ENCODE assay signal across 26 cellular contexts in genomic region chr10:127307338-127307737, GRCh38.
"Had no signal": no experiment of that assay in that cellular context is flagged by ENCODE, and none has a peak within 500 bp of the region (broad histone marks: within the 10 kb centered on the region; RNA-seq: fewer than 3 reads in every experiment).

No MANE protein-coding gene starts in this region.

- H3K4me1 Mint-ChIP-seq: naive thymus-derived CD4-positive, alpha-beta T cell; stimulated activated memory B cell treated with anti-CD40 and anti-IgM and Interleukin-4, amounts not matched to agents 10 μg/mL and 1 μg/mL and 100 μg/mL, for 72 hours had no signal

- H3K4me1 ChIP-seq: right atrium auricular region, right lobe of liver, tibial nerve, uterus had no signal

- H3K9me3 ChIP-seq: left ventricle myocardium inferior, mucosa of descending colon, neutrophil, ovary, right atrium auricular region, right lobe of liver, tibial nerve, uterus had no signal

- H3K27ac ChIP-seq: left ventricle myocardium inferior, neutrophil, ovary, right atrium auricular region, right lobe of liver, tibial nerve, uterus had no signal

- H3K27me3 Mint-ChIP-seq: progenitor cell of endocrine pancreas; stimulated activated memory B cell treated with anti-CD40 and anti-IgM and Interleukin-4, amounts not matched to agents 10 μg/mL and 1 μg/mL and 100 μg/mL, for 72 hours; stimulated activated naive CD8-positive, alpha-beta T cell treated with anti-CD3 and anti-CD28 coated beads, Interleukin-15, Interleukin-2, amounts not matched to agents 100 ng/mL and 50 ng/mL, for 24 hours; type B pancreatic cell had no signal

- H3K27me3 ChIP-seq: neutrophil, ovary, right atrium auricular region, right lobe of liver, tibial nerve, uterus had no signal

- ATAC-seq: mucosa of descending colon; naive thymus-derived CD4-positive, alpha-beta T cell; natural killer cell treated with Interleukin-12 subunit alpha and Interleukin-12 subunit beta and Interleukin-15 and Interleukin-18, amount 100 ng/mL, for 72 hours; right lobe of liver; stimulated activated memory B cell treated with anti-CD40 and anti-IgM and Interleukin-4, amounts not matched to agents 10 μg/mL and 1 μg/mL and 100 μg/mL, for 72 hours had no signal

- H3K4me3 Mint-ChIP-seq: immature natural killer cell; naive thymus-derived CD4-positive, alpha-beta T cell; natural killer cell treated with Interleukin-12 subunit alpha and Interleukin-12 subunit beta and Interleukin-15 and Interleukin-18, amount 100 ng/mL, for 72 hours; stimulated activated memory B cell treated with anti-CD40 and anti-IgM and Interleukin-4, amounts not matched to agents 10 μg/mL and 1 μg/mL and 100 μg/mL, for 72 hours; stimulated activated naive CD8-positive, alpha-beta T cell treated with anti-CD3 and anti-CD28 coated beads, Interleukin-15, Interleukin-2, amounts not matched to agents 100 ng/mL and 50 ng/mL, for 24 hours; type B pancreatic cell had no signal

- H3K4me3 ChIP-seq: left ventricle myocardium inferior, lung, mucosa of descending colon, ovary, right atrium auricular region, right lobe of liver, smooth muscle cell, tibial nerve, uterus had no signal

- H3K27ac Mint-ChIP-seq: naive thymus-derived CD4-positive, alpha-beta T cell; progenitor cell of endocrine pancreas; stimulated activated memory B cell treated with anti-CD40 and anti-IgM and Interleukin-4, amounts not matched to agents 10 μg/mL and 1 μg/mL and 100 μg/mL, for 72 hours; stimulated activated naive CD8-positive, alpha-beta T cell treated with anti-CD3 and anti-CD28 coated beads, Interleukin-15, Interleukin-2, amounts not matched to agents 100 ng/mL and 50 ng/mL, for 24 hours; type B pancreatic cell had no signal

- H3K36me3 Mint-ChIP-seq: naive thymus-derived CD4-positive, alpha-beta T cell; natural killer cell treated with Interleukin-12 subunit alpha and Interleukin-12 subunit beta and Interleukin-15 and Interleukin-18, amount 100 ng/mL, for 72 hours; stimulated activated memory B cell treated with anti-CD40 and anti-IgM and Interleukin-4, amounts not matched to agents 10 μg/mL and 1 μg/mL and 100 μg/mL, for 72 hours had no signal

- H3K9me3 Mint-ChIP-seq: naive thymus-derived CD4-positive, alpha-beta T cell; natural killer cell treated with Interleukin-12 subunit alpha and Interleukin-12 subunit beta and Interleukin-15 and Interleukin-18, amount 100 ng/mL, for 72 hours; stimulated activated naive CD8-positive, alpha-beta T cell treated with anti-CD3 and anti-CD28 coated beads, Interleukin-15, Interleukin-2, amounts not matched to agents 100 ng/mL and 50 ng/mL, for 24 hours; type B pancreatic cell had no signal

- DNase-seq: hippocampal formation; immature natural killer cell; left ventricle myocardium inferior; mesendoderm; midbrain; mucosa of descending colon; naive thymus-derived CD4-positive, alpha-beta T cell; occipital lobe; ovary; right lobe of liver; stimulated activated CD4-positive, alpha-beta T cell treated with anti-CD3 and anti-CD28 coated beads, Interleukin-1b, Interleukin-23, amount 100 ng/mL, for 48 hours; stimulated activated CD4-positive, alpha-beta T cell treated with anti-CD3 and anti-CD28 coated beads, Interleukin-2, amount 100 ng/mL, for 48 hours; stimulated activated CD4-positive, alpha-beta T cell treated with anti-CD3 and anti-CD28 coated beads, Interleukin-4, amount 100 ng/mL, for 4 hours; stimulated activated CD8-positive, alpha-beta memory T cell treated with anti-CD3 and anti-CD28 coated beads, Interleukin-4, amount 100 ng/mL, for 48 hours; substantia nigra; uterus had no signal

- H3K36me3 ChIP-seq: left ventricle myocardium inferior, neutrophil, ovary, right atrium auricular region, right lobe of liver, uterus had no signal
